In genomic region chr10:29651767-29652166, GRCh38 we compare ENCODE assay signal across 14 cellular contexts. TPM values are rescaled to one million over a fixed set of nuclear protein-coding genes. Genes with fewer than 3 reads are reported as not detected.
DNase-seq lines count a peak whose midpoint lies in the region; ATAC-seq and TF ChIP-seq lines count a peak whose summit lies in the region.
"Had no signal": no experiment of that assay in that cellular context is flagged by ENCODE, and none has a peak within 500 bp of the region (broad histone marks: within the 10 kb centered on the region; RNA-seq: fewer than 3 reads in every experiment).

No MANE protein-coding gene starts in this region.

- peaks cover 3% of the 10 kb centered on the region for H3K9me3 Mint-ChIP-seq in endothelial cell (ENCODE audit: unreplicated experiment)

- peaks cover 37% of the 10 kb centered on the region for H3K4me1 ChIP-seq in psoas muscle
- peaks cover 0 to 12% of the 10 kb centered on the region in 2 donors for H3K4me1 ChIP-seq in uterus
- peaks cover 18 to 26% of the 10 kb centered on the region in 2 donors for H3K4me1 ChIP-seq in left lung

- TF ChIP-seq POLR2A in uterus (IDR thresholded peaks at IDR 0.05): no peak

- TF ChIP-seq CTCF in endothelial cell (IDR thresholded peaks at IDR 0.05; ENCODE audit: unreplicated experiment) (no peak), psoas muscle (IDR thresholded peaks at IDR 0.05) (no peak), uterus (IDR thresholded peaks at IDR 0.05) (no peak), left lung (IDR thresholded peaks at IDR 0.05) (no peak), foreskin fibroblast (IDR thresholded peaks at IDR 0.05; ENCODE audit: low read depth, low read length) (no peak)

- DNase-seq in OCI-M1 (lab: John Stamatoyannopoulos, UW) (peak; percentile 24), endothelial cell (ENCODE audit: low spot score) (no peak), psoas muscle (no peak), uterus (no peak), hepatic stellate cell (ENCODE audit: low spot score) (no peak), left lung (no peak), foreskin fibroblast (no peak)
- DNase-seq: BE2C; CD4-positive, alpha-beta memory T cell; DMS79; H7 had no signal

- no peak for ATAC-seq in psoas muscle
- ATAC-seq in left lung: no peak
- ATAC-seq: GM12878, GM23338 had no signal

- no peaks in the 10 kb centered on the region for H3K27me3 ChIP-seq in psoas muscle (ENCODE audit: insufficient read depth in 3 of 3, low read length in 2 of 3)
- no peaks in the 10 kb centered on the region for H3K27me3 ChIP-seq in uterus
- H3K27me3 ChIP-seq in left lung: no peaks in the 10 kb centered on the region
- H3K27me3 ChIP-seq: BE2C had no signal

- H3K27me3 Mint-ChIP-seq in endothelial cell (ENCODE audit: unreplicated experiment): peaks cover 4% of the 10 kb centered on the region
- H3K27me3 Mint-ChIP-seq: CD4-positive, alpha-beta memory T cell had no signal

- H3K4me1 Mint-ChIP-seq in endothelial cell (ENCODE audit: unreplicated experiment): peaks cover 18% of the 10 kb centered on the region

- H3K27ac ChIP-seq in psoas muscle: peak overlapping the region; percentile 39
- H3K27ac ChIP-seq in uterus: peak overlapping the region; percentile 4 to 30
- no peak overlapping the region for H3K27ac ChIP-seq in left lung
- H3K27ac ChIP-seq: C4-2B had no signal

- peak overlapping the region; percentile 57 for H3K4me3 Mint-ChIP-seq in endothelial cell (ENCODE audit: unreplicated experiment)
- H3K4me3 Mint-ChIP-seq: CD4-positive, alpha-beta memory T cell; GM23338 had no signal

- H3K9me3 ChIP-seq in psoas muscle (no peaks in the 10 kb centered on the region), uterus (no peaks in the 10 kb centered on the region), left lung (peaks cover 0 to 7% of the 10 kb centered on the region in 2 donors)
- H3K9me3 ChIP-seq: BE2C had no signal

- H3K27ac Mint-ChIP-seq in endothelial cell (ENCODE audit: unreplicated experiment): peak overlapping the region; percentile 11
- H3K27ac Mint-ChIP-seq: GM23338 had no signal

- H3K36me3 ChIP-seq in psoas muscle (ENCODE audit: insufficient read depth in 1 of 2, low read depth in 1 of 2) (peaks cover 0 to 38% of the 10 kb centered on the region in 2 donors), uterus (no peaks in the 10 kb centered on the region), left lung (peaks cover 0 to 14% of the 10 kb centered on the region in 2 donors)

- intact Hi-C loops in psoas muscle (cut with DNase I) (no loop called here), uterus (cut with DNase I; ENCODE audit: low total_unique reads) (no loop called here), left lung (cut with DNase I) (no loop called here)

- no peak overlapping the region for H3K4me3 ChIP-seq in psoas muscle
- no peak overlapping the region for H3K4me3 ChIP-seq in uterus
- no peak overlapping the region for H3K4me3 ChIP-seq in left lung
- no peak overlapping the region for H3K4me3 ChIP-seq in foreskin fibroblast (ENCODE audit: low read depth in 1 of 2, low read length in 2 of 2)
- H3K4me3 ChIP-seq: GM12878, GM23338 had no signal

- H3K36me3 Mint-ChIP-seq in endothelial cell (ENCODE audit: low read depth, unreplicated experiment): peaks cover 41% of the 10 kb centered on the region

- WGBS in psoas muscle, 3 donors: 67 to 93% (median 69%) methylated on average over 3 of the region's 3 CpGs

RNA-seq across cellular contexts. Expression of gene SVIL, which starts 17.0 kb away (rescaled TPM):
- 125 TPM for total RNA-seq in endothelial cell (ENCODE audit: unreplicated experiment)
- 1,000 to 10,000 TPM in 2 of 4 donors, 100 to 1,000 TPM in 2; 792 to 1,728 (median 949) TPM for total RNA-seq in psoas muscle
- polyA plus RNA-seq in psoas muscle: 100 to 1,000 TPM in 2 of 3 donors, 10 to 100 TPM in 1; 70.6 to 536 (median 234) TPM
- total RNA-seq in uterus: 100 to 1,000 TPM; 108 to 316 (median 209) TPM
- 100 to 1,000 TPM in 1 of 2 donors, 10 to 100 TPM in 1; 73.7 to 103 TPM for total RNA-seq in left lung

Comparison
In these comparisons a context has a peak if more than half of its experiments do, and no peak if none do; other contexts are left out.
1. H3K27ac ChIP-seq: peak in psoas muscle (single experiment) and uterus (2 of 2); none in left lung (0 of 2).